In genomic region chr17:73510981-73511442, GRCh38 we compare ENCODE assay signal across 18 cellular contexts.
DNase-seq lines count a peak whose midpoint lies in the region; ATAC-seq and TF ChIP-seq lines count a peak whose summit lies in the region.
"Had no signal": no experiment of that assay in that cellular context is flagged by ENCODE, and none has a peak within 500 bp of the region (broad histone marks: within the 10 kb centered on the region; RNA-seq: fewer than 3 reads in every experiment).

No MANE protein-coding gene starts in this region.

- H3K4me1 ChIP-seq in foreskin keratinocyte, result no peaks in the 10 kb centered on the region
- H3K4me1 ChIP-seq: gastrocnemius medialis, transverse colon had no signal

- no peak for TF ChIP-seq CTCF in foreskin keratinocyte (conservative IDR thresholded peaks at IDR 0.05)

- ATAC-seq in foreskin keratinocyte (peak; percentile 23), GM21576 (IDR thresholded peaks at IDR 0.05; ENCODE audit: unreplicated experiment) (no peak), HG02970 (IDR thresholded peaks at IDR 0.05; ENCODE audit: low FRiP score, unreplicated experiment) (no peak)
- ATAC-seq: gastrocnemius medialis; HCT116; left cardiac atrium; natural killer cell treated with Interleukin-12 subunit alpha and Interleukin-12 subunit beta and Interleukin-15 and Interleukin-18, amount 100 ng/mL, for 72 hours; stimulated activated naive CD8-positive, alpha-beta T cell treated with anti-CD3 and anti-CD28 coated beads, Interleukin-15, Interleukin-2, amounts not matched to agents 100 U/mL and 50 U/mL, for 24 hours had no signal

- H3K27ac ChIP-seq in foreskin keratinocyte, result no peak overlapping the region
- peak overlapping the region; percentile 33 for H3K27ac ChIP-seq in substantia nigra (ENCODE audit: low read depth, low read length, poor library complexity, severe bottlenecking)
- H3K27ac ChIP-seq: gastrocnemius medialis, transverse colon had no signal

- peak; percentile 42 for DNase-seq in NCI-H1092 treated with DMSO at 0.1 percent for 48 hours (lab: John Stamatoyannopoulos, UW)
- no peak for DNase-seq in NCI-H1092 (lab: John Stamatoyannopoulos, UW)
- peak; percentile 74 for DNase-seq in NCI-H510A treated with DMSO at 0.1 percent for 48 hours (lab: John Stamatoyannopoulos, UW)
- no peak for DNase-seq in foreskin keratinocyte
- DNase-seq in substantia nigra (lab: John Stamatoyannopoulos, UW), result peak in 25 of 49 donors; percentile 8 to 66 (median 25)
- DNase-seq in T-helper 9 cell, result no peak
- DNase-seq: 8988T; gastrocnemius medialis; IMR-90; left cardiac atrium; NCI-H187 treated with DMSO at 0.1 percent for 48 hours; stimulated activated CD4-positive, alpha-beta T cell treated with anti-CD3 and anti-CD28 coated beads, Interleukin-2, amount 100 ng/mL, for 24 hours; stimulated activated naive CD8-positive, alpha-beta T cell treated with anti-CD3 and anti-CD28 coated beads, Interleukin-15, Interleukin-2, amounts not matched to agents 100 U/mL and 50 U/mL, for 24 hours; transverse colon had no signal

- H3K27me3 ChIP-seq in foreskin keratinocyte, result no peaks in the 10 kb centered on the region
- H3K27me3 ChIP-seq: gastrocnemius medialis, transverse colon had no signal

Comparison
In these comparisons a context has a peak if more than half of its experiments do, and no peak if none do; other contexts are left out.
1. DNase-seq: peak in NCI-H1092 treated with DMSO at 0.1 percent for 48 hours (single experiment), NCI-H510A treated with DMSO at 0.1 percent for 48 hours (single experiment) and substantia nigra (25 of 49); none in NCI-H1092 (single experiment), foreskin keratinocyte (0 of 2) and T-helper 9 cell (single experiment).